ENCODE assay signal across 8 cellular contexts in genomic region chr3:128486157-128486691, GRCh38. TPM values are rescaled to one million over a fixed set of nuclear protein-coding genes. Genes with fewer than 3 reads are reported as not detected.
A peak's percentile ranks its signal among the peaks of the same experiment; 100 is the strongest.
DNase-seq lines count a peak whose midpoint lies in the region; ATAC-seq, FAIRE-seq and TF ChIP-seq lines count a peak whose summit lies in the region.

No MANE protein-coding gene starts in this region.

- no peaks in the 10 kb centered on the region for H3K36me3 Mint-ChIP-seq in activated T-cell treated with anti-CD3 and anti-CD28 coated beads, Interleukin-2, amount 50 U/mL, for 24 hours (ENCODE audit: low read depth)

- peaks cover 9% of the 10 kb centered on the region; the same call in 1 of the 2 replicates for H4K20me1 ChIP-seq in HepG2 (ENCODE audit: insufficient read depth, low read length)

- H3K9me3 ChIP-seq in adipocyte (ENCODE audit: control insufficient read depth, low read length) (no peaks in the 10 kb centered on the region), HepG2 (ENCODE audit: low read length) (no peaks in the 10 kb centered on the region), suprapubic skin (no peaks in the 10 kb centered on the region)

- no peaks in the 10 kb centered on the region for H3K9me3 Mint-ChIP-seq in activated T-cell treated with anti-CD3 and anti-CD28 coated beads, Interleukin-2, amount 50 U/mL, for 24 hours

- TF ChIP-seq POLR2A in HepG2 (IDR thresholded peaks at IDR 0.05; ENCODE audit: insufficient read depth in 1 of 2, low read depth in 2 of 2, low read length in 2 of 2) = no peak
- no peak for TF ChIP-seq POLR2A in suprapubic skin (IDR thresholded peaks at IDR 0.05)

- no peak for TF ChIP-seq CTCF in HepG2 (CRISPR knock-in tag; IDR thresholded peaks at IDR 0.05)
- TF ChIP-seq CTCF in suprapubic skin (IDR thresholded peaks at IDR 0.05) = no peak

- peaks cover 85% of the 10 kb centered on the region for H3K27me3 Mint-ChIP-seq in activated T-cell treated with anti-CD3 and anti-CD28 coated beads, Interleukin-2, amount 50 U/mL, for 24 hours

- no peak overlapping the region for H2AFZ ChIP-seq in HepG2 (ENCODE audit: low read length)

- peaks cover 40% of the 10 kb centered on the region for H3K4me1 Mint-ChIP-seq in activated T-cell treated with anti-CD3 and anti-CD28 coated beads, Interleukin-2, amount 50 U/mL, for 24 hours (ENCODE audit: low read depth)

- H3K4me3 ChIP-seq in adipocyte (ENCODE audit: low read length) (no peak overlapping the region), HepG2 (replicated peaks in 1 of 3; ENCODE audit: insufficient read depth in 1 of 3, low read depth in 2 of 3, low read length in 3 of 3) (peak overlapping the region; percentile 87 to 91 (median 87)), suprapubic skin (peak overlapping the region; percentile 68)

- H3K4me1 ChIP-seq in adipocyte (ENCODE audit: control insufficient read depth, insufficient read depth, low read length) = peaks cover 31% of the 10 kb centered on the region
- peaks cover 24% of the 10 kb centered on the region for H3K4me1 ChIP-seq in HepG2 (ENCODE audit: insufficient read depth, low read length)
- peaks cover 62% of the 10 kb centered on the region for H3K4me1 ChIP-seq in suprapubic skin

- no peak overlapping the region for H3K27ac ChIP-seq in HepG2 (ENCODE audit: extremely low read length, insufficient read depth, low read length)
- H3K27ac ChIP-seq in suprapubic skin = no peak overlapping the region

- intact Hi-C loops in HepG2 (cut with micrococcal nuclease; ENCODE audit: unreplicated experiment) = no loop called here

- peaks cover 8% of the 10 kb centered on the region for H3K79me2 ChIP-seq in HepG2 (ENCODE audit: insufficient read depth, low read length)

- no peak overlapping the region for H3K27ac Mint-ChIP-seq in activated T-cell treated with anti-CD3 and anti-CD28 coated beads, Interleukin-2, amount 50 U/mL, for 24 hours

- H3K27me3 ChIP-seq in adipocyte (replicated peaks; ENCODE audit: control insufficient read depth, insufficient read depth, low read length) = peaks cover 68% of the 10 kb centered on the region
- no peaks in the 10 kb centered on the region for H3K27me3 ChIP-seq in HepG2 (ENCODE audit: control insufficient read depth in 1 of 2, insufficient read depth in 2 of 2, low read length in 2 of 2)
- peaks cover 100% of the 10 kb centered on the region for H3K27me3 ChIP-seq in suprapubic skin

- ATAC-seq in HepG2 = no peak

- no TSS peak for BruUV-seq in HepG2 (replicated peaks; lab: Mats Ljungman, UMichigan)

- no peak for FAIRE-seq in HepG2 (lab: Jason Lieb, UNC)

- peak overlapping the region; percentile 94 for H3K4me2 ChIP-seq in HepG2 (ENCODE audit: low read depth, low read length)

- TF ChIP-seq EP300 in HepG2 (IDR thresholded peaks at IDR 0.05; ENCODE audit: low read depth in 2 of 2, low read length in 2 of 2) (no peak), HepG2 (CRISPR knock-in tag; IDR thresholded peaks at IDR 0.05; ENCODE audit: borderline replicate concordance) (no peak), suprapubic skin (IDR thresholded peaks at IDR 0.05) (no peak)

- no peak for DNase-seq in activated T-cell treated with anti-CD3 and anti-CD28 coated beads, Interleukin-2, amount 50 U/mL, for 24 hours
- DNase-seq in activated T-cell treated with anti-CD3 and anti-CD28 coated beads, Interleukin-2, amount 50 U/mL, for 1 hour = no peak
- peak; percentile 38 for DNase-seq in adipocyte (ENCODE audit: low read depth)
- DNase-seq in HepG2 (ENCODE audit: low spot score) = no peak
- DNase-seq in suprapubic skin (ENCODE audit: low spot score in 2 of 2) = no peak
- no peak for DNase-seq in NCI-H1092 treated with DMSO at 0.1 percent for 48 hours (lab: John Stamatoyannopoulos, UW)
- DNase-seq in NK-92 treated with Interleukin-12 subunit alpha and Interleukin-12 subunit beta, amount 100 ng/mL, for 24 hours (lab: John Stamatoyannopoulos, UW) = no peak
- no peak for DNase-seq in T1000 (lab: John Stamatoyannopoulos, UW)

- peak overlapping the region; percentile 75 for H3K4me3 Mint-ChIP-seq in activated T-cell treated with anti-CD3 and anti-CD28 coated beads, Interleukin-2, amount 50 U/mL, for 24 hours

- 84% methylated on average over 17 of the region's 17 CpGs for WGBS in HepG2 (ENCODE audit: low lambda C conversion rate)
- 30% methylated on average over 2 of the region's 17 CpGs for WGBS in suprapubic skin

- H3K36me3 ChIP-seq in adipocyte (ENCODE audit: control insufficient read depth, insufficient read depth, low read length, severe bottlenecking) (no peaks in the 10 kb centered on the region), HepG2 (replicated peaks in 1 of 2; ENCODE audit: control insufficient read depth in 1 of 2, insufficient read depth in 2 of 2, low read length in 2 of 2) (peaks cover 6 to 33% of the 10 kb centered on the region in 2 experiments; a peak in 3 of 5 replicates), suprapubic skin (no peaks in the 10 kb centered on the region)

- H3K9ac ChIP-seq in adipocyte (ENCODE audit: low read length) = no peak overlapping the region
- H3K9ac ChIP-seq in HepG2 (ENCODE audit: insufficient read depth, low read depth, low read length) = peak overlapping the region; percentile 88

- TF ChIP-seq RAD21 in HepG2 (CRISPR knock-in tag; IDR thresholded peaks at IDR 0.05) = no peak

- POLR2A ChIA-PET in HepG2 (lab: Yijun Ruan, JAX) = no interaction called here

- in situ Hi-C loops in HepG2 (cut with HindIII; ENCODE audit: extremely low pct_ligation_motif_present, low pct_unique_long_range_greater_than_20kb) = loop anchor here (5.0 kb wide), 2 partner anchors 59 to 179 kb away; no protein-coding TSS in a partner anchor

- CTCF ChIA-PET in HepG2 (lab: Yijun Ruan, JAX; ENCODE audit: low intra/inter-chr PET ratio, low total read pairs) = no interaction called here

TF ChIP-seq in HepG2, 621 proteins besides CTCF, POLR2A, EP300 and RAD21 (continues in another document):
- TF ChIP-seq GATAD2A (CRISPR knock-in tag; IDR thresholded peaks at IDR 0.05) = no peak

RNA-seq across cellular contexts. Expression of gene GATA2, which starts 6.8 kb away (rescaled TPM):
- total RNA-seq in HepG2 (2016; rRNA removed; fragmentation: Illumina TruSeq; extraction: Trizol) (4.7 and 6.2 TPM in 2 replicates), suprapubic skin (10 to 100 TPM in 1 of 4 donors, 1 to 10 TPM in 3; 2.4 to 10.3 (median 5.4) TPM)
- 1.6 and 1.7 TPM in 2 replicates for total RNA-seq in HepG2 (2016; cell fraction: cytosol; rRNA removed; fragmentation: Illumina TruSeq; extraction: Trizol; ENCODE audit: low read depth)
- 3.4 and 6.3 TPM in 2 replicates for total RNA-seq in HepG2 (2016; cell fraction: insoluble cytoplasmic fraction; rRNA removed; fragmentation: Illumina TruSeq; extraction: Trizol)
- total RNA-seq in HepG2 (2016; cell fraction: membrane; rRNA removed; fragmentation: Illumina TruSeq; extraction: Trizol) = 4.7 and 5.3 TPM in 2 replicates
- total RNA-seq in HepG2 (2016; cell fraction: nucleus; rRNA removed; fragmentation: Illumina TruSeq; extraction: Trizol) = 5.3 and 7.2 TPM in 2 replicates
- 3.4 and 3.5 TPM in 2 replicates for polyA plus RNA-seq in HepG2 (2011; rRNA removed)
- polyA plus RNA-seq in HepG2 (2011; cell fraction: cytosol; rRNA removed) = 2.0 and 3.5 TPM in 2 replicates
- 9.7 and 17.3 TPM in 2 replicates for polyA plus RNA-seq in HepG2 (2011; cell fraction: nucleus; rRNA removed)
- polyA plus RNA-seq in HepG2 (2012) = 2.2 and 2.3 TPM in 2 replicates
- 1.4 and 2.2 TPM in 2 replicates for polyA plus RNA-seq in HepG2 (2016; cell fraction: cytosol; fragmentation: Illumina TruSeq; extraction: Trizol; ENCODE audit: low read depth)
- 9.5 and 11.1 TPM in 2 replicates for polyA plus RNA-seq in HepG2 (2016; cell fraction: insoluble cytoplasmic fraction; fragmentation: Illumina TruSeq; extraction: Trizol; ENCODE audit: low read depth)
- polyA plus RNA-seq in HepG2 (2016; cell fraction: membrane; fragmentation: Illumina TruSeq; extraction: Trizol; ENCODE audit: low read depth) = 4.3 and 4.5 TPM in 2 replicates
- 16.4 and 19.9 TPM in 2 replicates for polyA plus RNA-seq in HepG2 (2016; cell fraction: nucleus; fragmentation: Illumina TruSeq; extraction: Trizol; ENCODE audit: insufficient read depth, low read depth)
- 4.7 and 24.9 TPM in 2 replicates for polyA minus RNA-seq in HepG2 (2011; rRNA and poly(A)+ RNA removed; ENCODE audit: low replicate concordance)
- 3.4 and 3.9 TPM in 2 replicates for polyA minus RNA-seq in HepG2 (2011; cell fraction: cytosol; rRNA and poly(A)+ RNA removed)
- polyA minus RNA-seq in HepG2 (2011; cell fraction: nucleus; rRNA and poly(A)+ RNA removed) = 1.2 and 5.0 TPM in 2 replicates

RNA-seq across cellular contexts. Expression of gene DNAJB8, which starts 19.5 kb away (rescaled TPM):
- total RNA-seq in HepG2 (2016; rRNA removed; fragmentation: Illumina TruSeq; extraction: Trizol) (not detected in 2 replicates), suprapubic skin (not detected)
- not detected in 2 replicates for total RNA-seq in HepG2 (2016; cell fraction: cytosol; rRNA removed; fragmentation: Illumina TruSeq; extraction: Trizol; ENCODE audit: low read depth)
- not detected in 2 replicates for total RNA-seq in HepG2 (2016; cell fraction: insoluble cytoplasmic fraction; rRNA removed; fragmentation: Illumina TruSeq; extraction: Trizol)
- not detected in 2 replicates for total RNA-seq in HepG2 (2016; cell fraction: membrane; rRNA removed; fragmentation: Illumina TruSeq; extraction: Trizol)
- not detected in 2 replicates for total RNA-seq in HepG2 (2016; cell fraction: nucleus; rRNA removed; fragmentation: Illumina TruSeq; extraction: Trizol)
- not detected in 2 replicates for polyA plus RNA-seq in HepG2 (2011; rRNA removed)
- polyA plus RNA-seq in HepG2 (2011; cell fraction: cytosol; rRNA removed) = not detected in 2 replicates
- not detected in 2 replicates for polyA plus RNA-seq in HepG2 (2011; cell fraction: nucleus; rRNA removed)
- not detected in 2 replicates for polyA plus RNA-seq in HepG2 (2012)
- polyA plus RNA-seq in HepG2 (2016; cell fraction: cytosol; fragmentation: Illumina TruSeq; extraction: Trizol; ENCODE audit: low read depth) = not detected in 2 replicates
- polyA plus RNA-seq in HepG2 (2016; cell fraction: insoluble cytoplasmic fraction; fragmentation: Illumina TruSeq; extraction: Trizol; ENCODE audit: low read depth) = not detected in 2 replicates
- not detected in 2 replicates for polyA plus RNA-seq in HepG2 (2016; cell fraction: membrane; fragmentation: Illumina TruSeq; extraction: Trizol; ENCODE audit: low read depth)
- not detected in 2 replicates for polyA plus RNA-seq in HepG2 (2016; cell fraction: nucleus; fragmentation: Illumina TruSeq; extraction: Trizol; ENCODE audit: insufficient read depth, low read depth)
- not detected in 2 replicates for polyA minus RNA-seq in HepG2 (2011; rRNA and poly(A)+ RNA removed; ENCODE audit: low replicate concordance)
- not detected in 2 replicates for polyA minus RNA-seq in HepG2 (2011; cell fraction: cytosol; rRNA and poly(A)+ RNA removed)
- not detected in 2 replicates for polyA minus RNA-seq in HepG2 (2011; cell fraction: nucleus; rRNA and poly(A)+ RNA removed)
